ENCODE assay signal across 27 cellular contexts in the genomic region with DNA sequence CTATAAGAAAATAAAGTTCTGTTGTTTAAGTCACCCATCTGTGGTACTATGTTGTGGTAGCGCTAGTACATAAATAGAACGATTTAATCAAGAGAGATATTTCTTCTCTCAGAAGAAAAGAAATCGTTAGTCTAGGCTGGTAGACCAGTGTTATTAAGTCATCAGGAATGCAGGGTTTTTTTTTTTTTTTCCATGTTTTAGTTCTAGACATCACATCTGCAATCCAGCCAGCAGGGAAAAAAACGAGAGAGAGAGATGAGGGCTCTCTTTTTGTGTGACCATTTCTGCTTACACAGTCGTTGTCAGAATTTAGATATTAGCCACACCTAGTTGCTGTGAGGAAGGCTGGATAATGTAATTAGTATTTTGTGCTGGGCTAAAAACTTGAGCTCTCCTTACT.
DNase-seq lines count a peak whose midpoint lies in the region; ATAC-seq, FAIRE-seq and TF ChIP-seq lines count a peak whose summit lies in the region.
"Had no signal": no experiment of that assay in that cellular context is flagged by ENCODE, and none has a peak within 500 bp of the region (broad histone marks: within the 10 kb centered on the region; RNA-seq: fewer than 3 reads in every experiment).

No MANE protein-coding gene starts in this region.

- H3K4me3 ChIP-seq in neural progenitor cell = no peak overlapping the region
- H3K4me3 ChIP-seq: GM23338, SK-N-MC had no signal

- peak overlapping the region; percentile 39 for H2AFZ ChIP-seq in neural progenitor cell (replicated peaks)
- H2AFZ ChIP-seq: GM23338 had no signal

- no peak overlapping the region for H3K27ac ChIP-seq in neural progenitor cell
- H3K27ac ChIP-seq: 22Rv1, RWPE1, SK-N-MC had no signal

- no peak overlapping the region for H3K4me3 Mint-ChIP-seq in neural progenitor cell
- H3K4me3 Mint-ChIP-seq: CD8-positive, alpha-beta T cell; GM23338 had no signal

- ATAC-seq in HG03095 (IDR thresholded peaks at IDR 0.05; ENCODE audit: unreplicated experiment) (no peak), HG02623 (IDR thresholded peaks at IDR 0.05; ENCODE audit: unreplicated experiment) (no peak)
- ATAC-seq: CD8-positive, alpha-beta T cell; GM23338 had no signal

- TF ChIP-seq POLR2A in GM12892 (IDR thresholded peaks at IDR 0.05; ENCODE audit: low read depth, low read length) = no peak

- no peaks in the 10 kb centered on the region for H3K79me2 ChIP-seq in neural progenitor cell (ENCODE audit: low read depth)

- peaks cover 7% of the 10 kb centered on the region for H3K4me1 Mint-ChIP-seq in neural progenitor cell

- no peaks in the 10 kb centered on the region for H3K9me3 ChIP-seq in neural progenitor cell (ENCODE audit: low read depth)

- FAIRE-seq in GM12892 (lab: Jason Lieb, UNC) = no peak
- FAIRE-seq: G401.6, GM18507 had no signal

- H3K4me2 ChIP-seq in neural progenitor cell = no peak overlapping the region
- H3K4me2 ChIP-seq: GM23338 had no signal

- no peaks in the 10 kb centered on the region for H3K9me3 Mint-ChIP-seq in neural progenitor cell
- H3K9me3 Mint-ChIP-seq: CD8-positive, alpha-beta T cell; GM23338 had no signal

- no peaks in the 10 kb centered on the region for H3K4me1 ChIP-seq in neural progenitor cell

- TF ChIP-seq CTCF in neural progenitor cell (IDR thresholded peaks at IDR 0.05) (no peak), GM20000 (IDR thresholded peaks at IDR 0.05; ENCODE audit: extremely low read depth, missing control alignments) (no peak)

- no peaks in the 10 kb centered on the region for H3K27me3 ChIP-seq in neural progenitor cell

- no peaks in the 10 kb centered on the region for H3K36me3 ChIP-seq in neural progenitor cell

- no peak overlapping the region for H3K9ac ChIP-seq in neural progenitor cell

- DNase-seq in A172 (ENCODE audit: low spot score) (peak; percentile 16), LHCN-M2 (ENCODE audit: low read depth) (peak; percentile 51), astrocyte of the hippocampus (ENCODE audit: low read depth, low spot score) (peak; percentile 52), neural progenitor cell (ENCODE audit: low spot score) (no peak), GM12892 (ENCODE audit: insufficient read length) (no peak), GM20000 (ENCODE audit: low spot score) (no peak)
- DNase-seq: AML-193; C1 segment of cervical spinal cord; CD8-positive, alpha-beta T cell; DND-41; KBM-7; NCI-H1092 treated with DMSO at 0.1 percent for 48 hours; NCI-H1436 treated with DMSO at 0.1 percent for 48 hours; NCI-H1930; NCI-H345; NCI-H524; NCI-H774; NK-92 treated with Interleukin-12 subunit alpha and Interleukin-12 subunit beta, amount 100 ng/mL, for 24 hours; SHP77 treated with DMSO at 0.1 percent for 48 hours had no signal

- H4K20me1 ChIP-seq in neural progenitor cell (ENCODE audit: low read depth) = no peaks in the 10 kb centered on the region

- H3K27me3 Mint-ChIP-seq in neural progenitor cell (ENCODE audit: insufficient read depth, low read depth) = no peaks in the 10 kb centered on the region

- no peak overlapping the region for H3K27ac Mint-ChIP-seq in neural progenitor cell
- H3K27ac Mint-ChIP-seq: CD8-positive, alpha-beta T cell; GM23338 had no signal

- no peaks in the 10 kb centered on the region for H3F3A ChIP-seq in neural progenitor cell (ENCODE audit: low read depth)

- H3K36me3 Mint-ChIP-seq in neural progenitor cell = no peaks in the 10 kb centered on the region
- H3K36me3 Mint-ChIP-seq: CD8-positive, alpha-beta T cell had no signal

Comparison
In these comparisons a context has a peak if more than half of its experiments do, and no peak if none do; other contexts are left out.
1. DNase-seq: peak in A172 (single experiment), LHCN-M2 (single experiment) and astrocyte of the hippocampus (single experiment); none in neural progenitor cell (single experiment), GM12892 (single experiment) and GM20000 (single experiment).